20 cellular contexts compared by ENCODE assay signal in genomic region chr5:23269981-23270380, GRCh38.
DNase-seq lines count a peak whose midpoint lies in the region; ATAC-seq and TF ChIP-seq lines count a peak whose summit lies in the region.
"Had no signal": no experiment of that assay in that cellular context is flagged by ENCODE, and none has a peak within 500 bp of the region (broad histone marks: within the 10 kb centered on the region; RNA-seq: fewer than 3 reads in every experiment).

No MANE protein-coding gene starts in this region.

- 60% methylated on average over 1 of the region's 2 CpGs for WGBS in mesenchymal stem cell

- peak; percentile 24 for DNase-seq in DMS53 treated with DMSO at 0.1 percent for 48 hours (lab: John Stamatoyannopoulos, UW; ENCODE audit: unreplicated experiment)
- DNase-seq in NCI-H460 (ENCODE audit: extremely low read depth, low read depth): peak; percentile 19
- peak; percentile 91 for DNase-seq in epithelial cell of esophagus (ENCODE audit: low read depth)
- DNase-seq in mesenchymal stem cell: peak; percentile 51
- no peak for DNase-seq in NCI-H774 (lab: John Stamatoyannopoulos, UW)
- no peak for DNase-seq in effector CD4-positive, alpha-beta T cell
- no peak for DNase-seq in stimulated activated naive CD8-positive, alpha-beta T cell treated with anti-CD3 and anti-CD28 coated beads, Interleukin-15, Interleukin-2, amounts not matched to agents 100 U/mL and 50 U/mL, for 24 hours
- DNase-seq: Calu3; CD4-positive, alpha-beta T cell; DMS79 treated with DMSO at 0.1 percent for 48 hours; HFFc6; Kasumi-1; NCI-H1417 treated with DMSO at 0.1 percent for 48 hours; NCI-H2081; NCI-H526; NK-92 treated with Interleukin-12 subunit alpha and Interleukin-12 subunit beta, amount 100 ng/mL, for 24 hours; OCI-M1; SK-N-SH had no signal

- no peak overlapping the region for H3K14ac ChIP-seq in mesenchymal stem cell (ENCODE audit: low read length in 2 of 2)

- no peak overlapping the region for H2AFZ ChIP-seq in mesenchymal stem cell (ENCODE audit: low read depth, low read length)
- H2AFZ ChIP-seq: GM23338 had no signal

- no peak overlapping the region for H3K4ac ChIP-seq in mesenchymal stem cell (ENCODE audit: low read depth in 1 of 2, low read length in 2 of 2)

- no peak overlapping the region for H3K27ac ChIP-seq in mesenchymal stem cell (ENCODE audit: low read length, poor library complexity, severe bottlenecking)

- H2BK12ac ChIP-seq in mesenchymal stem cell (ENCODE audit: low read length in 2 of 2): no peak overlapping the region

- no peaks in the 10 kb centered on the region for H3K79me1 ChIP-seq in mesenchymal stem cell (replicated peaks; ENCODE audit: low read length, poor library complexity, severe bottlenecking)

- H3K23ac ChIP-seq in mesenchymal stem cell (ENCODE audit: low read length in 2 of 2): no peak overlapping the region

- no peaks in the 10 kb centered on the region for H3K4me1 ChIP-seq in mesenchymal stem cell (ENCODE audit: control insufficient read depth, insufficient read depth, low read depth, low read length)

- H2BK120ac ChIP-seq in mesenchymal stem cell (ENCODE audit: low read depth, low read length): no peak overlapping the region

- H3K4me2 ChIP-seq in mesenchymal stem cell (ENCODE audit: low read length, poor library complexity, severe bottlenecking): no peak overlapping the region
- H3K4me2 ChIP-seq: GM23338, SK-N-SH had no signal

- no peak overlapping the region for H2AK5ac ChIP-seq in mesenchymal stem cell (ENCODE audit: low read length, severe bottlenecking)

- H3K9ac ChIP-seq in mesenchymal stem cell (ENCODE audit: low read length): no peak overlapping the region
- H3K9ac ChIP-seq: SK-N-SH had no signal

- H3K36me3 ChIP-seq in mesenchymal stem cell (ENCODE audit: control insufficient read depth in 1 of 2, insufficient read depth in 2 of 2, low read depth in 1 of 2, low read length in 2 of 2): no peaks in the 10 kb centered on the region

- no peak overlapping the region for H3K18ac ChIP-seq in mesenchymal stem cell (ENCODE audit: low read depth in 1 of 2, low read length in 2 of 2)

- no peak overlapping the region for H4K8ac ChIP-seq in mesenchymal stem cell (ENCODE audit: low read length)

- no peak for ATAC-seq in stimulated activated naive CD8-positive, alpha-beta T cell treated with anti-CD3 and anti-CD28 coated beads, Interleukin-15, Interleukin-2, amounts not matched to agents 100 U/mL and 50 U/mL, for 24 hours
- ATAC-seq: GM23338, Right ventricle myocardium inferior had no signal

- no peak for TF ChIP-seq CTCF in epithelial cell of esophagus (IDR thresholded peaks at IDR 0.05; ENCODE audit: insufficient read depth, low read depth, low read length, missing control alignments)

- H3K27me3 ChIP-seq in mesenchymal stem cell (ENCODE audit: control insufficient read depth in 1 of 2, insufficient read depth in 1 of 2, low read length in 2 of 2): no peaks in the 10 kb centered on the region

- no peaks in the 10 kb centered on the region for H3K9me3 ChIP-seq in mesenchymal stem cell (ENCODE audit: control insufficient read depth, low read length)
- H3K9me3 ChIP-seq: SK-N-SH had no signal

- no peak overlapping the region for H2BK15ac ChIP-seq in mesenchymal stem cell (ENCODE audit: low read depth, poor library complexity, severe bottlenecking)

- H3K4me3 ChIP-seq in epithelial cell of esophagus (ENCODE audit: low read length): no peak overlapping the region
- no peak overlapping the region for H3K4me3 ChIP-seq in mesenchymal stem cell (ENCODE audit: insufficient read depth in 1 of 2, low read depth in 1 of 2, low read length in 2 of 2)
- H3K4me3 ChIP-seq: GM23338 had no signal

- no peak overlapping the region for H2BK5ac ChIP-seq in mesenchymal stem cell (ENCODE audit: low read depth, low read length, poor library complexity, severe bottlenecking)

- H4K91ac ChIP-seq in mesenchymal stem cell (ENCODE audit: low read length): no peak overlapping the region

Comparison
In these comparisons a context has a peak if more than half of its experiments do, and no peak if none do; other contexts are left out.
1. DNase-seq: peak in DMS53 treated with DMSO at 0.1 percent for 48 hours (single experiment), NCI-H460 (single experiment), epithelial cell of esophagus (single experiment) and mesenchymal stem cell (single experiment); none in NCI-H774 (single experiment), effector CD4-positive, alpha-beta T cell (single experiment) and stimulated activated naive CD8-positive, alpha-beta T cell treated with anti-CD3 and anti-CD28 coated beads, Interleukin-15, Interleukin-2, amounts not matched to agents 100 U/mL and 50 U/mL, for 24 hours (single experiment).